In the genomic region with DNA sequence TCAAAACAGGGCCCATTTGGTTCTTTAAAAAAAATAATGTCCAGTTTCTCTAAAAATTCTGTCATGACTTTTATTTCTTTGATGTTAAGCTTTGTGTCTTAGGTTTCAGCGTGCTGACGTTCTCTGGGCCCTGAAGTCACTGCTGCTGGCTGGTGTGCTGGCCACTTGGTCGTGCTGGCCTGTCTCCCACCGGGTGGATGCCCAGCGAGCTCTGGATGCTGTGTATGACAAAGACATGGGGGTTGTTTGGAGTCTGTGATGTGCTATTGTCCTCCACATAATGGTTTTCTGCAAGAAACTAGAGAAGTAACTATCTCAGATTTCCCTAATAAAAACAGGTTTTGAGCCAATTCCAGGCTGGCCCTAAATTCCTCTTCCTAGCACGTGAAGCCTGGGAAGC, we compare ENCODE assay signal across 23 cellular contexts. TPM values are rescaled to one million over a fixed set of nuclear protein-coding genes. Genes with fewer than 3 reads are reported as not detected.
DNase-seq lines count a peak whose midpoint lies in the region; ATAC-seq and TF ChIP-seq lines count a peak whose summit lies in the region.
"Had no signal": no experiment of that assay in that cellular context is flagged by ENCODE, and none has a peak within 500 bp of the region (broad histone marks: within the 10 kb centered on the region; RNA-seq: fewer than 3 reads in every experiment).

No MANE protein-coding gene starts in this region.

- H3K27me3 ChIP-seq in esophagus squamous epithelium: no peaks in the 10 kb centered on the region
- H3K27me3 ChIP-seq in mesenchymal stem cell (ENCODE audit: control insufficient read depth in 1 of 2, insufficient read depth in 1 of 2, low read length in 2 of 2): no peaks in the 10 kb centered on the region
- H3K27me3 ChIP-seq: ascending aorta, SJSA1, spleen had no signal

- H3K9me3 ChIP-seq in esophagus squamous epithelium (no peaks in the 10 kb centered on the region), mesenchymal stem cell (ENCODE audit: control insufficient read depth, low read length) (no peaks in the 10 kb centered on the region)
- H3K9me3 ChIP-seq: ascending aorta, HAP-1, SJSA1, spleen had no signal

- CTCF ChIA-PET in activated CD4-positive, alpha-beta T cell treated with anti-CD3 and anti-CD28 coated beads for 36 hours (lab: Charles Lee): interaction anchor here (2.2 kb wide), 1 partner anchor 13 kb away, joined by 5 read pairs; a partner anchor contains a TSS

- H2BK120ac ChIP-seq in mesenchymal stem cell (ENCODE audit: low read depth, low read length): no peak overlapping the region

- no peaks in the 10 kb centered on the region for H3K27me3 Mint-ChIP-seq in activated CD4-positive, alpha-beta T cell treated with anti-CD3 and anti-CD28 coated beads for 36 hours
- no peaks in the 10 kb centered on the region for H3K27me3 Mint-ChIP-seq in osteocyte (ENCODE audit: unreplicated experiment)

- intact Hi-C loops in activated CD4-positive, alpha-beta T cell treated with anti-CD3 and anti-CD28 coated beads for 36 hours (cut with DNase I, micrococcal nuclease): no loop called here
- intact Hi-C loops in esophagus squamous epithelium (cut with DNase I): no loop called here

- peak overlapping the region; percentile 53 for H3K27ac ChIP-seq in urinary bladder (ENCODE audit: low read depth)
- H3K27ac ChIP-seq in esophagus squamous epithelium: no peak overlapping the region
- no peak overlapping the region for H3K27ac ChIP-seq in mesenchymal stem cell (ENCODE audit: low read length, poor library complexity, severe bottlenecking)
- H3K27ac ChIP-seq: ascending aorta, SJSA1, spleen had no signal

- H3K4me2 ChIP-seq in mesenchymal stem cell (ENCODE audit: low read length, poor library complexity, severe bottlenecking): no peak overlapping the region

- H3K14ac ChIP-seq in mesenchymal stem cell (ENCODE audit: low read length in 2 of 2): no peak overlapping the region

- no peak for ATAC-seq in activated CD4-positive, alpha-beta T cell treated with anti-CD3 and anti-CD28 coated beads for 36 hours

- H3K4me3 ChIP-seq in fibroblast of the aortic adventitia (ENCODE audit: low read depth, low read length): no peak overlapping the region
- H3K4me3 ChIP-seq in urinary bladder (ENCODE audit: low read depth, low read length): no peak overlapping the region
- H3K4me3 ChIP-seq in esophagus squamous epithelium: no peak overlapping the region
- H3K4me3 ChIP-seq in mesenchymal stem cell (ENCODE audit: insufficient read depth in 1 of 2, low read depth in 1 of 2, low read length in 2 of 2): no peak overlapping the region
- H3K4me3 ChIP-seq: ascending aorta, HAP-1, SJSA1, spleen had no signal

- no peaks in the 10 kb centered on the region for H3K36me3 ChIP-seq in urinary bladder (ENCODE audit: insufficient read depth)
- H3K36me3 ChIP-seq in esophagus squamous epithelium: peaks cover 0 to 29% (median 0%) of the 10 kb centered on the region in 3 donors
- peaks cover 19 to 34% of the 10 kb centered on the region in 2 experiments for H3K36me3 ChIP-seq in mesenchymal stem cell (ENCODE audit: control insufficient read depth in 1 of 2, insufficient read depth in 2 of 2, low read depth in 1 of 2, low read length in 2 of 2)

- H2BK5ac ChIP-seq in mesenchymal stem cell (ENCODE audit: low read depth, low read length, poor library complexity, severe bottlenecking): no peak overlapping the region

- no peak overlapping the region for H3K9ac ChIP-seq in mesenchymal stem cell (ENCODE audit: low read length)

- no peak overlapping the region for H3K4me3 Mint-ChIP-seq in activated CD4-positive, alpha-beta T cell treated with anti-CD3 and anti-CD28 coated beads for 36 hours
- no peak overlapping the region for H3K4me3 Mint-ChIP-seq in osteocyte (ENCODE audit: unreplicated experiment)
- H3K4me3 Mint-ChIP-seq: T-helper 2 cell treated with Interferon-gamma antibody and Interleukin-4, amounts not matched to agents 5 μg/mL and 100 μg/mL, for 36 hours had no signal

- POLR2A ChIA-PET in activated CD4-positive, alpha-beta T cell treated with anti-CD3 and anti-CD28 coated beads for 36 hours (lab: Charles Lee): interaction anchor here (0.6 to 1.5 kb wide), 2 partner anchors 14 to 564 kb away, joined by 4 to 5 read pairs; a partner anchor contains a TSS

- H3K27ac Mint-ChIP-seq in activated CD4-positive, alpha-beta T cell treated with anti-CD3 and anti-CD28 coated beads for 36 hours: peak overlapping the region; percentile 47
- peak overlapping the region; percentile 42 for H3K27ac Mint-ChIP-seq in osteocyte (ENCODE audit: unreplicated experiment)
- H3K27ac Mint-ChIP-seq: T-helper 2 cell treated with Interferon-gamma antibody and Interleukin-4, amounts not matched to agents 5 μg/mL and 100 μg/mL, for 36 hours had no signal

- no peaks in the 10 kb centered on the region for H3K9me3 Mint-ChIP-seq in activated CD4-positive, alpha-beta T cell treated with anti-CD3 and anti-CD28 coated beads for 36 hours (ENCODE audit: low read depth)
- no peaks in the 10 kb centered on the region for H3K9me3 Mint-ChIP-seq in osteocyte (ENCODE audit: unreplicated experiment)
- H3K9me3 Mint-ChIP-seq: T-helper 2 cell treated with Interferon-gamma antibody and Interleukin-4, amounts not matched to agents 5 μg/mL and 100 μg/mL, for 36 hours had no signal

- TF ChIP-seq CTCF in fibroblast of the aortic adventitia (IDR thresholded peaks at IDR 0.05; ENCODE audit: insufficient read depth, low read length) (no peak), osteocyte (IDR thresholded peaks at IDR 0.05) (no peak), esophagus squamous epithelium (IDR thresholded peaks at IDR 0.05) (no peak)

- no peak overlapping the region for H3K23ac ChIP-seq in mesenchymal stem cell (ENCODE audit: low read length in 2 of 2)

- no peak overlapping the region for H2BK15ac ChIP-seq in mesenchymal stem cell (ENCODE audit: low read depth, poor library complexity, severe bottlenecking)

- H4K91ac ChIP-seq in mesenchymal stem cell (ENCODE audit: low read length): no peak overlapping the region

- H3K79me1 ChIP-seq in mesenchymal stem cell (replicated peaks; ENCODE audit: low read length, poor library complexity, severe bottlenecking): peaks cover 2% of the 10 kb centered on the region

- H2AFZ ChIP-seq in mesenchymal stem cell (ENCODE audit: low read depth, low read length): no peak overlapping the region

- H2AK5ac ChIP-seq in mesenchymal stem cell (ENCODE audit: low read length, severe bottlenecking): no peak overlapping the region

- no peak overlapping the region for H2BK12ac ChIP-seq in mesenchymal stem cell (ENCODE audit: low read length in 2 of 2)

- H3K18ac ChIP-seq in mesenchymal stem cell (ENCODE audit: low read depth in 1 of 2, low read length in 2 of 2): no peak overlapping the region

- peaks cover 12% of the 10 kb centered on the region for H3K36me3 Mint-ChIP-seq in activated CD4-positive, alpha-beta T cell treated with anti-CD3 and anti-CD28 coated beads for 36 hours (ENCODE audit: low read depth)
- peaks cover 6% of the 10 kb centered on the region for H3K36me3 Mint-ChIP-seq in osteocyte (ENCODE audit: unreplicated experiment)

- 51% methylated on average over 6 of the region's 6 CpGs for WGBS in urinary bladder
- 88 to 93% methylated on average over 4 to 6 of the region's 6 CpGs for WGBS in esophagus squamous epithelium, 2 donors
- 98% methylated on average over 4 of the region's 6 CpGs for WGBS in mesenchymal stem cell

- DNase-seq in activated CD4-positive, alpha-beta T cell treated with anti-CD3 and anti-CD28 coated beads for 36 hours: no peak
- no peak for DNase-seq in activated CD4-positive, alpha-beta T cell treated with anti-CD3 and anti-CD28 coated beads for 4 hours
- DNase-seq in fibroblast of the aortic adventitia (ENCODE audit: low read depth): peak; percentile 18
- DNase-seq in osteocyte (ENCODE audit: extremely low spot score, unreplicated experiment): no peak
- no peak for DNase-seq in stimulated activated CD4-positive, alpha-beta T cell treated with anti-CD3 and anti-CD28 coated beads, Interleukin-4, amount 100 ng/mL, for 1 hour
- DNase-seq in esophagus squamous epithelium (lab: John Stamatoyannopoulos, UW): no peak
- no peak for DNase-seq in mesenchymal stem cell
- DNase-seq: 8988T; activated CD4-positive, alpha-beta T cell treated with anti-CD3 and anti-CD28 coated beads for 1 hour; activated gamma-delta T cell treated with Interleukin-2 at 50 U/mL for 16 hours; glutamatergic neuron; islet precursor cell; NCI-H1105 treated with DMSO at 0.1 percent for 48 hours; OCI-M1; spleen; trophoblast cell had no signal

- H4K8ac ChIP-seq in mesenchymal stem cell (ENCODE audit: low read length): no peak overlapping the region

- TF ChIP-seq POLR2A in esophagus squamous epithelium (IDR thresholded peaks at IDR 0.05): no peak

- H3K4ac ChIP-seq in mesenchymal stem cell (ENCODE audit: low read depth in 1 of 2, low read length in 2 of 2): no peak overlapping the region

- H3K4me1 ChIP-seq in urinary bladder (ENCODE audit: insufficient read depth): no peaks in the 10 kb centered on the region
- H3K4me1 ChIP-seq in esophagus squamous epithelium: peaks cover 0 to 8% (median 0%) of the 10 kb centered on the region in 3 donors
- H3K4me1 ChIP-seq in mesenchymal stem cell (ENCODE audit: control insufficient read depth, insufficient read depth, low read depth, low read length): peaks cover 10% of the 10 kb centered on the region
- H3K4me1 ChIP-seq: ascending aorta, SJSA1 had no signal

- H3K4me1 Mint-ChIP-seq in activated CD4-positive, alpha-beta T cell treated with anti-CD3 and anti-CD28 coated beads for 36 hours: peaks cover 13% of the 10 kb centered on the region
- H3K4me1 Mint-ChIP-seq in osteocyte (ENCODE audit: unreplicated experiment): peaks cover 20% of the 10 kb centered on the region

RNA-seq across cellular contexts. Expression of a gene that starts 9.5 kb away (rescaled TPM):
- not detected for total RNA-seq in activated CD4-positive, alpha-beta T cell treated with anti-CD3 and anti-CD28 coated beads for 36 hours
- total RNA-seq in fibroblast of the aortic adventitia (ENCODE audit: low replicate concordance) (not detected in 2 replicates), osteocyte (not detected in 2 replicates), urinary bladder (not detected), esophagus squamous epithelium (not detected)
- polyA plus RNA-seq in urinary bladder: not detected
- not detected for polyA plus RNA-seq in mesenchymal stem cell (2013, experiment 1 of 2)
- polyA plus RNA-seq in mesenchymal stem cell (2013, experiment 2 of 2): not detected
- total RNA-seq: ascending aorta, HT-29, LHCN-M2, SJSA1, spleen had no signal

RNA-seq across cellular contexts. Expression of a gene that starts 13.7 kb away (rescaled TPM):
- 10 to 100 TPM; 40.4 to 66.0 TPM for total RNA-seq in activated CD4-positive, alpha-beta T cell treated with anti-CD3 and anti-CD28 coated beads for 36 hours
- total RNA-seq in fibroblast of the aortic adventitia (ENCODE audit: low replicate concordance) (48.1 and 67.4 TPM in 2 replicates), osteocyte (26.0 and 31.7 TPM in 2 replicates), urinary bladder (86.0 TPM), esophagus squamous epithelium (10 to 100 TPM; 30.7 to 87.5 (median 59.9) TPM)
- 31.4 TPM for polyA plus RNA-seq in urinary bladder
- polyA plus RNA-seq in mesenchymal stem cell (2013, experiment 1 of 2): 198 TPM
- 211 TPM for polyA plus RNA-seq in mesenchymal stem cell (2013, experiment 2 of 2)

RNA-seq across cellular contexts. Expression of a gene that starts 21.0 kb away (rescaled TPM):
- 10 to 100 TPM; 16.3 to 16.8 TPM for total RNA-seq in activated CD4-positive, alpha-beta T cell treated with anti-CD3 and anti-CD28 coated beads for 36 hours
- total RNA-seq in fibroblast of the aortic adventitia (ENCODE audit: low replicate concordance) (14.4 and 17.0 TPM in 2 replicates), osteocyte (13.6 and 15.3 TPM in 2 replicates), urinary bladder (12.2 TPM), esophagus squamous epithelium (10 to 100 TPM in 2 of 4 donors, 1 to 10 TPM in 2; 7.5 to 17.2 (median 11.3) TPM)
- polyA plus RNA-seq in urinary bladder: 8.9 TPM
- 18.0 TPM for polyA plus RNA-seq in mesenchymal stem cell (2013, experiment 1 of 2)
- polyA plus RNA-seq in mesenchymal stem cell (2013, experiment 2 of 2): 17.1 TPM

RNA-seq across cellular contexts. Expression of a gene that starts 47.0 kb away (rescaled TPM):
- total RNA-seq in activated CD4-positive, alpha-beta T cell treated with anti-CD3 and anti-CD28 coated beads for 36 hours: 100 to 1,000 TPM; 109 to 116 TPM
- 26.5 and 81.8 TPM in 2 replicates for total RNA-seq in fibroblast of the aortic adventitia (ENCODE audit: low replicate concordance)
- 47.7 and 53.7 TPM in 2 replicates for total RNA-seq in osteocyte
- total RNA-seq in urinary bladder: 28.4 TPM
- 27.4 TPM for polyA plus RNA-seq in urinary bladder
- total RNA-seq in esophagus squamous epithelium: 10 to 100 TPM; 10.2 to 35.1 (median 23.1) TPM
- polyA plus RNA-seq in mesenchymal stem cell (2013, experiment 1 of 2): 33.3 TPM
- polyA plus RNA-seq in mesenchymal stem cell (2013, experiment 2 of 2): 29.9 TPM
